In the genomic region with DNA sequence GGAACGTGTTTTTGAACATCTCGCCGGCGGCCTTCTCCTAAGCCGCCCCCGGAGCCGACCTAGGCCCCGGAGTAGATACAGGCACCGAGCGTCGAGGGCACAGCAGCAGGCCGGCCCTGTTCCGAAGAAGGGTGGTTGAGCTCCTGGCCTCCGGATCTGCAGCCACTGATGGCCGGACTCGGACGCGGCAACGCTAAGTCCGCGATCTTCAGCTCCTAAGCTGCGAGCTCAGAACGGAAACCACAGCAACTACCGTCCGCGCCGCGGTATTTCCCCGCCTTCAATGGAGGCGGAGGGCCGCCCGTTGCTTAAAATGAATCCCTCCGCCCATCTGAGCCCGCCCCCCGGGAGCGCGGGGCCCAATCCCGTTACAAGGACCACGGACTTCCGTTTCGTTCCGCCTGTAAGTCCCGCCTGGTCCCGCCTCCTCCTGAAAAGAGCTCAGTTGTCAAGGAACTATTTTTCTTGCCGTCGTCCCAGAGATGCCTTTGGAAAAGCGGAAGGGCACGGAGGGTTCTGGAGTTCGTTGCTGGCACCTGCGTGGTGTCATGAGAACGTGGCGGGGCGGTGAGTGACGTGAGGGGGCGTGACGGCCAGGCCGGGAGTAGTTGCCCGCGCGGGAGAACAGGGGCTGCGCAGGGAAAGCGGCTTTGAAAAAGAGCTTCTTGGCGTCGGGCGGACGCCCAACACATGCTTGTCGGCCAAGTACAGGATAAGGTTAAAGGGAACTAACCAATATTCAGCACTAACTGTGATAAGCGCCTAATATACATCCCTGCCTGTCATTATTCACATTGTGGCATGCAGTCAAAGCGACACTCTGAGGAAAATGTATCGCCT, we compare ENCODE assay signal across 8 cellular contexts. TPM values are rescaled to one million over a fixed set of nuclear protein-coding genes. Genes with fewer than 3 reads are reported as not detected.
DNase-seq lines count a peak whose midpoint lies in the region; ATAC-seq, FAIRE-seq and TF ChIP-seq lines count a peak whose summit lies in the region.

CFAP20 (minus strand) TSS at position 285 of the 840 bp plus-strand sequence; CDS start at position 19, 266 bp downstream.

- DNase-seq in BE2C (peak; percentile 99), GM19240 (ENCODE audit: insufficient read length, low spot score) (peak; percentile 69), NCI-H526 (lab: John Stamatoyannopoulos, UW) (peak; percentile 98 to 99), kidney glomerular epithelial cell (lab: John Stamatoyannopoulos, UW) (peak; percentile 100)
- peak; percentile 98 for DNase-seq in activated CD4-positive, alpha-beta T cell treated with anti-CD3 and anti-CD28 coated beads for 48 hours
- peak; percentile 89 to 91 for DNase-seq in stimulated activated CD4-positive, alpha-beta T cell treated with anti-CD3 and anti-CD28 coated beads, Interleukin-1b, Interleukin-23, amount 100 ng/mL, for 1 hour (ENCODE audit: low read depth in 2 of 2)

- H3K36me3 ChIP-seq in BE2C, result no peaks in the 10 kb centered on the region

- no peak for TF ChIP-seq CTCF in BE2C (IDR thresholded peaks at IDR 0.05; ENCODE audit: low read depth, low read length)

- H3K27me3 ChIP-seq in BE2C, result no peaks in the 10 kb centered on the region

- FAIRE-seq in colon (lab: Jason Lieb, UNC), result peak; percentile 38

- peaks cover 8% of the 10 kb centered on the region; the same call in 1 of the 2 replicates for H3K4me1 ChIP-seq in BE2C

- peak; percentile 78 for ATAC-seq in HG03460 (IDR thresholded peaks at IDR 0.05; ENCODE audit: unreplicated experiment)

- H3K4me3 ChIP-seq in BE2C (ENCODE audit: low read depth, low read length), result peak within 1 kb of the TSS; percentile 93

- H3K9me3 ChIP-seq in BE2C, result no peaks in the 10 kb centered on the region

RNA-seq across cellular contexts. Expression of gene CFAP20, which starts in this region (rescaled TPM):
- polyA plus RNA-seq in BE2C (2012; ENCODE audit: insufficient read depth, insufficient read length, low read depth), result 209 TPM

Comparison
In these comparisons a context has a peak if more than half of its experiments do, and no peak if none do; other contexts are left out.
1. Peak in every context shown above with its lines: DNase-seq, ATAC-seq and H3K4me3 ChIP-seq.